Comparison of ENCODE assay signal across 11 cellular contexts in genomic region chr1:46615088-46615487, GRCh38. TPM values are rescaled to one million over a fixed set of nuclear protein-coding genes. Genes with fewer than 3 reads are reported as not detected.
A peak's percentile ranks its signal among the peaks of the same experiment; 100 is the strongest.
DNase-seq lines count a peak whose midpoint lies in the region; ATAC-seq and TF ChIP-seq lines count a peak whose summit lies in the region.
"Had no signal": no experiment of that assay in that cellular context is flagged by ENCODE, and none has a peak within 500 bp of the region (broad histone marks: within the 10 kb centered on the region; RNA-seq: fewer than 3 reads in every experiment).

No MANE protein-coding gene starts in this region.

- H3K27ac Mint-ChIP-seq in CD14-positive monocyte (peak overlapping the region in 4 of 7 donors; percentile 43 to 89 (median 82)), neural progenitor cell (no peak overlapping the region)

- H3K4me3 ChIP-seq in Karpas-422 (ENCODE audit: low read length) (no peak overlapping the region), coronary artery (peak overlapping the region; percentile 80), neural progenitor cell (no peak overlapping the region)

- no peak for DNase-seq in CD14-positive monocyte (ENCODE audit: low spot score)
- DNase-seq in Karpas-422, result no peak
- peak; percentile 53 for DNase-seq in coronary artery (ENCODE audit: low spot score)
- no peak for DNase-seq in neural progenitor cell (ENCODE audit: low spot score)
- no peak for DNase-seq in caudate nucleus (lab: John Stamatoyannopoulos, UW)
- no peak for DNase-seq in C1 segment of cervical spinal cord (lab: John Stamatoyannopoulos, UW)
- no peak for DNase-seq in ureter (ENCODE audit: low spot score)
- DNase-seq: activated CD8-positive, alpha-beta memory T cell treated with anti-CD3 and anti-CD28 coated beads, Interleukin-2, amount 50 U/mL, for 4 hours; NCI-H1105 treated with DMSO at 0.1 percent for 48 hours had no signal

- intact Hi-C loops in CD14-positive monocyte (cut with micrococcal nuclease), result loop anchor here (5.0 to 10.0 kb wide), 2 partner anchors 33 to 100 kb away; partner anchors contain the start of gene EFCAB14 (in 1 of the 2)

- no peaks in the 10 kb centered on the region for H3K79me2 ChIP-seq in Karpas-422 (ENCODE audit: low read length)
- H3K79me2 ChIP-seq in neural progenitor cell (ENCODE audit: low read depth), result no peaks in the 10 kb centered on the region

- H3K27ac ChIP-seq in Karpas-422 (ENCODE audit: low read length) (no peak overlapping the region), coronary artery (peak overlapping the region; percentile 94 to 96), neural progenitor cell (no peak overlapping the region), caudate nucleus (ENCODE audit: low read depth, low read length) (no peak overlapping the region)

- peak overlapping the region; percentile 94 for H3K4me3 Mint-ChIP-seq in CD14-positive monocyte
- H3K4me3 Mint-ChIP-seq in neural progenitor cell, result peak overlapping the region; percentile 82

- H3K36me3 ChIP-seq in Karpas-422 (ENCODE audit: insufficient read depth, low read length) (no peaks in the 10 kb centered on the region), neural progenitor cell (no peaks in the 10 kb centered on the region)

- H3K4me2 ChIP-seq in Karpas-422 (ENCODE audit: low read depth, low read length, poor library complexity, severe bottlenecking), result peak overlapping the region; percentile 88
- no peak overlapping the region for H3K4me2 ChIP-seq in neural progenitor cell

- no peaks in the 10 kb centered on the region for H3K9me2 ChIP-seq in Karpas-422 (replicated peaks; ENCODE audit: insufficient read depth, low read length)

- H3K4me1 ChIP-seq in Karpas-422 (ENCODE audit: low read length) (peaks cover 15% of the 10 kb centered on the region), neural progenitor cell (peaks cover 28% of the 10 kb centered on the region)

- H3K9me3 ChIP-seq in Karpas-422 (ENCODE audit: low read length) (no peaks in the 10 kb centered on the region), neural progenitor cell (ENCODE audit: low read depth) (no peaks in the 10 kb centered on the region)

- peak overlapping the region; percentile 83; the same call in 1 of the 2 replicates for H3K9ac ChIP-seq in Karpas-422 (ENCODE audit: low read length)
- H3K9ac ChIP-seq in neural progenitor cell, result no peak overlapping the region

- H3K4me1 Mint-ChIP-seq in CD14-positive monocyte (peaks cover 72% of the 10 kb centered on the region), neural progenitor cell (peaks cover 23% of the 10 kb centered on the region)

- TF ChIP-seq CTCF in CD14-positive monocyte (IDR thresholded peaks at IDR 0.05) (no peak), coronary artery (IDR thresholded peaks at IDR 0.05) (no peak), neural progenitor cell (IDR thresholded peaks at IDR 0.05) (no peak)

- peaks cover 30% of the 10 kb centered on the region for H3F3A ChIP-seq in neural progenitor cell (ENCODE audit: low read depth)

- H3K27me3 ChIP-seq in Karpas-422 (ENCODE audit: low read length) (no peaks in the 10 kb centered on the region), neural progenitor cell (peaks cover 31% of the 10 kb centered on the region)

- H3K9me3 Mint-ChIP-seq in CD14-positive monocyte, result peaks cover 0 to 1% (median 0%) of the 10 kb centered on the region in 7 donors
- H3K9me3 Mint-ChIP-seq in neural progenitor cell, result no peaks in the 10 kb centered on the region

- H2AFZ ChIP-seq in Karpas-422 (ENCODE audit: low read length) (no peak overlapping the region), neural progenitor cell (replicated peaks) (no peak overlapping the region)

- no peaks in the 10 kb centered on the region for H4K20me1 ChIP-seq in Karpas-422 (ENCODE audit: insufficient read depth, low read depth, low read length)
- no peaks in the 10 kb centered on the region for H4K20me1 ChIP-seq in neural progenitor cell (ENCODE audit: low read depth)

- ATAC-seq in HG03108 (IDR thresholded peaks at IDR 0.05; ENCODE audit: unreplicated experiment), result no peak

- peaks cover 0 to 4% (median 2%) of the 10 kb centered on the region in 3 donors for H3K27me3 Mint-ChIP-seq in CD14-positive monocyte (ENCODE audit: low read depth in 3 of 3)
- peaks cover 5% of the 10 kb centered on the region for H3K27me3 Mint-ChIP-seq in neural progenitor cell (ENCODE audit: insufficient read depth, low read depth)

- H3K36me3 Mint-ChIP-seq in CD14-positive monocyte (peaks cover 24 to 31% of the 10 kb centered on the region in 2 donors), neural progenitor cell (peaks cover 2% of the 10 kb centered on the region)

RNA-seq across cellular contexts. Expression of gene MOB3C, which starts 1.5 kb away (rescaled TPM):
- polyA plus RNA-seq in CD14-positive monocyte, result 1 to 10 TPM; 5.3 to 6.1 TPM
- 2.2 and 5.1 TPM in 2 replicates for total RNA-seq in Karpas-422 (2014; rRNA removed; shearing (Covaris generic); ENCODE audit: low replicate concordance)
- total RNA-seq in neural progenitor cell (ENCODE audit: low replicate concordance) (1.1 and 2.3 TPM in 2 replicates), ureter (27.9 TPM)

RNA-seq across cellular contexts. Expression of gene MKNK1, which starts 11.0 kb away (rescaled TPM):
- 10 to 100 TPM; 38.2 to 38.6 TPM for polyA plus RNA-seq in CD14-positive monocyte
- total RNA-seq in Karpas-422 (2014; rRNA removed; shearing (Covaris generic); ENCODE audit: low replicate concordance), result 11.2 and 14.0 TPM in 2 replicates
- total RNA-seq in neural progenitor cell (ENCODE audit: low replicate concordance) (10.5 and 16.4 TPM in 2 replicates), ureter (66.9 TPM)

RNA-seq across cellular contexts. Expression of gene ATPAF1, which starts 53.1 kb away (rescaled TPM):
- polyA plus RNA-seq in CD14-positive monocyte, result 10 to 100 TPM; 33.4 to 45.4 TPM
- 77.6 and 81.2 TPM in 2 replicates for total RNA-seq in Karpas-422 (2014; rRNA removed; shearing (Covaris generic); ENCODE audit: low replicate concordance)
- 65.1 and 79.3 TPM in 2 replicates for total RNA-seq in neural progenitor cell (ENCODE audit: low replicate concordance)
- total RNA-seq in ureter, result 42.5 TPM

RNA-seq across cellular contexts. Expression of gene TEX38, which starts 56.6 kb away (rescaled TPM):
- polyA plus RNA-seq in CD14-positive monocyte, result not detected
- 0.37 TPM in 1 of 2 replicates, not detected in the other for total RNA-seq in Karpas-422 (2014; rRNA removed; shearing (Covaris generic); ENCODE audit: low replicate concordance)
- total RNA-seq in neural progenitor cell (ENCODE audit: low replicate concordance), result not detected in 2 replicates
- total RNA-seq in ureter, result 0.39 TPM
- total RNA-seq: lung had no signal
- polyA plus RNA-seq: lung had no signal

Comparison
In these comparisons a context has a peak if more than half of its experiments do, and no peak if none do; other contexts are left out.
1. H3K27ac ChIP-seq: peak in coronary artery (2 of 2); none in Karpas-422 (single experiment), neural progenitor cell (single experiment) and caudate nucleus (single experiment).